Comparison of ENCODE assay signal across 1 cellular context in the genomic region with DNA sequence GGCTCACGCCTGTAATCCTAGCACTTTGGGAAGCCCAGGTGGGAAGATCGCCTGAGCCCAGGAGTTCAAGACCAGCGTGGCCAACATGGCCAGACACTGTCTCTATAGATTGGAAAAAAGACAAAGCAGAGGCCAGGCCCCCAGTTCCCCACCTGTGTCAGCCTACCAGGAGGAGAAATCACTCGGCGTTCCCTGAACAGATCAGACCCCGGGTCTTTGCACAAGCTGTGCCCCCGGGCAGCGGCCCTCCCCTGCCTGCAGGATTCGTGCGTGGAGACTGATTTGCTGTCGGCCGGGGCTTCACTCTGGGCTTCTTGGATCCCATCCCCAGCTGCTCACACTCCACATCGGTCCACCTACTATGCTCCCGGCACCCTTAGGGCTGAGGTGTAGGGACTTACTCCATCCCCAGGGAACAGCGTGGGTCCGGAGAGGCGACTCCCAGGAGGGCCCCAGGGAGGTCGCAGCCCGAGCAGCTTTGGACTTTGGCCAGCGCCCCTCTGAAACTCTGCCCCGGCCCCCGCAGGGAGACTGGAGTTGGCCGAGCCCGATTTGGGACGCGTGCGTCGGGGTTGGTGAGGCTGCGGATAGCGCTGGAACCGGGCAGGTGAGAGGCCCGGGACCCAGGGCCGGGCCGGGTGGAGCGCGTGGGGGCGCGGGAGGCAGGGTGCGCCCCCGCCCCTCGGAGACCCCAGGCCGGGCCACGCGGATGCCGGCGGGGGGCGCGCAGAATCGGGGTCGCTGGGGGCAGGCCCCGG.
TF ChIP-seq lines count a peak whose summit lies in the region.

No MANE protein-coding gene starts in this region.

TF ChIP-seq in H1, 55 proteins besides CTCF, POLR2A, EP300 and RAD21:
- TF ChIP-seq KDM4A (IDR thresholded peaks at IDR 0.05; ENCODE audit: low read depth, low read length, severe bottlenecking) (peak; percentile 57), ATF3 (IDR thresholded peaks at IDR 0.05; ENCODE audit: insufficient read depth, low read depth, low read length) (no peak), BRCA1 (IDR thresholded peaks at IDR 0.05; ENCODE audit: low read depth, low read length) (no peak), SUZ12 (IDR thresholded peaks at IDR 0.05; ENCODE audit: low read length) (0 out of 2 replicates have a peak, but pooled peaks have one; percentile 39), SP4 (IDR thresholded peaks at IDR 0.05; ENCODE audit: low read length) (no peak), KDM1A (IDR thresholded peaks at IDR 0.05; ENCODE audit: borderline replicate concordance, low read length) (no peak), FOSL1 (IDR thresholded peaks at IDR 0.05; ENCODE audit: insufficient read depth, low read depth, low read length) (no peak), CTBP2 (IDR thresholded peaks at IDR 0.05; ENCODE audit: borderline replicate concordance, insufficient read depth, insufficient read length, low read length) (no peak), SIRT6 (IDR thresholded peaks at IDR 0.05; ENCODE audit: low read length) (no peak)
